Comparison of ENCODE assay signal across 8 cellular contexts in genomic region chr19:4472174-4472974, GRCh38. TPM values are rescaled to one million over a fixed set of nuclear protein-coding genes. Genes with fewer than 3 reads are reported as not detected.
DNase-seq lines count a peak whose midpoint lies in the region; FAIRE-seq and TF ChIP-seq lines count a peak whose summit lies in the region.

Gene HDGFL2, plus strand, starts transcription at chr19:4472297. Its CDS starts 54 bp downstream, at chr19:4472351.

- peak within 1 kb of the TSS; percentile 93 for H3K9ac ChIP-seq in OCI-LY3 (ENCODE audit: low read length)

- H3K36me3 ChIP-seq in OCI-LY3 (replicated peaks; ENCODE audit: low read depth, low read length) (peaks cover 14% of the 10 kb centered on the region), vagina (peaks cover 0 to 13% of the 10 kb centered on the region in 2 donors)

- peak; percentile 98 for DNase-seq in GM19239 (ENCODE audit: insufficient read length, low spot score)
- no peak for DNase-seq in dermis blood vessel endothelial cell
- DNase-seq in vagina (ENCODE audit: extremely low spot score in 2 of 2) = no peak
- DNase-seq in ecto neural progenitor cell (ENCODE audit: low spot score) = no peak
- DNase-seq in germinal center (ENCODE audit: low spot score) = no peak
- DNase-seq in kidney tubule cell (ENCODE audit: low spot score) = no peak

- H3K27ac ChIP-seq in OCI-LY3 (ENCODE audit: low read length) (peak within 1 kb of the TSS; percentile 79), vagina (peak within 1 kb of the TSS; percentile 75)

- peaks cover 33% of the 10 kb centered on the region for H3K79me2 ChIP-seq in OCI-LY3 (ENCODE audit: low read length)

- H3K9me3 ChIP-seq in OCI-LY3 (ENCODE audit: insufficient read depth, low read length) (no peaks in the 10 kb centered on the region), mononuclear cell (ENCODE audit: low read depth, low read length) (no peaks in the 10 kb centered on the region), vagina (no peaks in the 10 kb centered on the region)

- TF ChIP-seq POLR2A in vagina (IDR thresholded peaks at IDR 0.05) = no peak

- peaks cover 19% of the 10 kb centered on the region for H3K4me1 ChIP-seq in OCI-LY3 (ENCODE audit: low read length)
- peaks cover 28% of the 10 kb centered on the region for H3K4me1 ChIP-seq in mononuclear cell (ENCODE audit: insufficient read depth, low read length)
- H3K4me1 ChIP-seq in vagina = peaks cover 31% of the 10 kb centered on the region

- no peak for FAIRE-seq in GM19239 (lab: Jason Lieb, UNC)

- peak within 1 kb of the TSS; percentile 97 for H3K4me2 ChIP-seq in OCI-LY3 (ENCODE audit: low read length)

- TF ChIP-seq CTCF in OCI-LY3 (IDR thresholded peaks at IDR 0.05; ENCODE audit: low read depth, low read length) (no peak), vagina (IDR thresholded peaks at IDR 0.05) (no peak)

- intact Hi-C loops in vagina (cut with DNase I) = no loop called here

- peak within 1 kb of the TSS; percentile 75 for H2AFZ ChIP-seq in OCI-LY3 (ENCODE audit: low read depth, low read length)

- H3K27me3 ChIP-seq in OCI-LY3 (ENCODE audit: low read depth, low read length) (no peaks in the 10 kb centered on the region), mononuclear cell (ENCODE audit: insufficient read depth, low read length) (no peaks in the 10 kb centered on the region), vagina (no peaks in the 10 kb centered on the region)

- H3K4me3 ChIP-seq in OCI-LY3 (ENCODE audit: low read length) (peak within 1 kb of the TSS; percentile 93), mononuclear cell (ENCODE audit: low read length) (peak within 1 kb of the TSS; percentile 55), vagina (peak within 1 kb of the TSS; percentile 91 to 99)

- H4K20me1 ChIP-seq in OCI-LY3 (ENCODE audit: insufficient read depth, low read length) = no peaks in the 10 kb centered on the region

RNA-seq across cellular contexts. Expression of gene HDGFL2, which starts in this region (rescaled TPM):
- total RNA-seq in dermis blood vessel endothelial cell (49.7 and 65.1 TPM in 2 replicates), mononuclear cell (13.2 TPM), vagina (33.1 TPM)
